ENCODE assay signal across 9 cellular contexts in the genomic region with DNA sequence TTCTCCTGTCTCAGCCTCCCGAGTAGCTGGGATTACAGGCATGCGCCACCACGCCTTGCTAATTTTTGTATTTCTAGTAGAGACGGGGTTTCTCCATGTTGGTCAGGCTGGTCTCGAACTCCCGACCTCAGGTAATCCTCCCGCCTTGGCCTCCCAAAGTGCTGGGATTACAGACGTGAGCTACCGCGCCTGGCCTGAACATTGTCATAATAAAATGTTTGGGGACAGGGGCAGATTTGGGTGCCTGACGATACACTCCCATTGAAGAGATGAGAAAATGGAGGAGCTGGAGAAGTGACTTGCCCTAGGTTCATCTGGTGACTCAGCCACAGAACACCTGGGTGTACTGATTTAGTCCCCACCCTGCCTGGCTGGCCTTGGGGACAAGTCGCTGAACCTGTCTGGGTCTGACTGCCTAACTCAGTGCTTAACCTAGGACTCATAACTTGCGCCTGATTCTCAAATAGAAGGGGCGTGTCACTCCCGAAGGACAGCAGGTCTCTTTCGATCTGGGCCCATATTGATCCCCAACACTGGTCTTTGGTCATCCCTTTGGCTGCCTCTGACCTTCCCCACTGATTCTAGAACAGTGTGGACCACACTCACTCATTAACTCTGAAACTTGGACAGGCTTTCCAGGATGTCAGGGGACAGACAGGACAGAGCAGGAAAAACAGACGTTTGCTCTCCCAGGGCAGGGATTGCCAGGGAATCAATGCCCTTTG. TPM values are rescaled to one million over a fixed set of nuclear protein-coding genes. Genes with fewer than 3 reads are reported as not detected.
A peak's percentile ranks its signal among the peaks of the same experiment; 100 is the strongest.
DNase-seq lines count a peak whose midpoint lies in the region; ATAC-seq and TF ChIP-seq lines count a peak whose summit lies in the region.
"Had no signal": no experiment of that assay in that cellular context is flagged by ENCODE, and none has a peak within 500 bp of the region (broad histone marks: within the 10 kb centered on the region; RNA-seq: fewer than 3 reads in every experiment).

No MANE protein-coding gene starts in this region.

- no peaks in the 10 kb centered on the region for H3K9me3 Mint-ChIP-seq in natural killer cell

- H4K20me1 ChIP-seq in BLaER1 treated with 17β-estradiol and CSF1 and Interleukin-3, amounts not matched to agents 10 nM and 100 nM, result no peaks in the 10 kb centered on the region
- H4K20me1 ChIP-seq in Loucy (ENCODE audit: insufficient read depth, low read length, poor library complexity, severe bottlenecking), result no peaks in the 10 kb centered on the region

- H3K4me3 Mint-ChIP-seq in natural killer cell, result peak overlapping the region; percentile 93

- no peak for DNase-seq in natural killer cell
- no peak for DNase-seq in NK-92 (lab: John Stamatoyannopoulos, UW; ENCODE audit: unreplicated experiment)
- DNase-seq in stimulated activated CD4-positive, alpha-beta T cell treated with anti-CD3 and anti-CD28 coated beads, Interleukin-4, amount 100 ng/mL, for 1 hour, result no peak
- DNase-seq in NCI-H2107 treated with DMSO at 0.1 percent for 48 hours (lab: John Stamatoyannopoulos, UW; ENCODE audit: unreplicated experiment), result no peak
- DNase-seq in NCI-H2171 (lab: John Stamatoyannopoulos, UW), result no peak
- DNase-seq: NCI-H2029 had no signal

- peaks cover 0 to 10% (median 0%) of the 10 kb centered on the region in 11 experiments; a peak in 3 of 22 replicates for H3K27me3 ChIP-seq in BLaER1 treated with 17β-estradiol and CSF1 and Interleukin-3, amounts not matched to agents 10 nM and 100 nM
- no peaks in the 10 kb centered on the region for H3K27me3 ChIP-seq in Loucy (ENCODE audit: insufficient read depth, low read length, poor library complexity, severe bottlenecking)
- H3K27me3 ChIP-seq in duodenal mucosa (ENCODE audit: control insufficient read depth in 1 of 2, insufficient read depth in 2 of 2, low read length in 2 of 2), result no peaks in the 10 kb centered on the region

- no peaks in the 10 kb centered on the region for H3K36me3 Mint-ChIP-seq in natural killer cell

- no peak for TF ChIP-seq CTCF in Loucy (conservative IDR thresholded peaks at IDR 0.05; ENCODE audit: low read length)
- TF ChIP-seq CTCF in natural killer cell (IDR thresholded peaks at IDR 0.05), result no peak

- H3K27ac Mint-ChIP-seq in natural killer cell, result peak overlapping the region; percentile 92 to 94

- no peak overlapping the region for H2AFZ ChIP-seq in Loucy (ENCODE audit: low read length)

- H3K4me2 ChIP-seq in BLaER1 treated with 17β-estradiol and CSF1 and Interleukin-3, amounts not matched to agents 10 nM and 100 nM, result peak overlapping the region; percentile 64 to 93 (median 81)
- peak overlapping the region; percentile 89 for H3K4me2 ChIP-seq in Loucy (ENCODE audit: low read depth, low read length, poor library complexity, severe bottlenecking)

- H3K9ac ChIP-seq in BLaER1 treated with 17β-estradiol and CSF1 and Interleukin-3, amounts not matched to agents 10 nM and 100 nM, result peak overlapping the region; percentile 77 to 89 (median 81)
- peak overlapping the region; percentile 93 for H3K9ac ChIP-seq in Loucy (ENCODE audit: low read depth, low read length, poor library complexity, severe bottlenecking)
- peak overlapping the region; percentile 68 to 78 for H3K9ac ChIP-seq in duodenal mucosa (ENCODE audit: low read depth in 1 of 2, low read length in 2 of 2)

- peaks cover 22 to 26% of the 10 kb centered on the region in 2 donors for H3K4me1 Mint-ChIP-seq in natural killer cell

- H3K79me2 ChIP-seq in Loucy (ENCODE audit: insufficient read depth, low read length), result no peaks in the 10 kb centered on the region

- peaks cover 3% of the 10 kb centered on the region; the same call in 1 of the 2 replicates for H3F3A ChIP-seq in Loucy (ENCODE audit: low read depth)

- H3K9me3 ChIP-seq in BLaER1 treated with 17β-estradiol and CSF1 and Interleukin-3, amounts not matched to agents 10 nM and 100 nM (replicated peaks in 1 of 11), result no peaks in the 10 kb centered on the region
- H3K9me3 ChIP-seq in Loucy (ENCODE audit: insufficient read depth, low read depth, low read length), result no peaks in the 10 kb centered on the region
- no peaks in the 10 kb centered on the region for H3K9me3 ChIP-seq in duodenal mucosa (ENCODE audit: control insufficient read depth in 1 of 2, low read length in 2 of 2)

- H3K4me1 ChIP-seq in BLaER1 treated with 17β-estradiol and CSF1 and Interleukin-3, amounts not matched to agents 10 nM and 100 nM, result peaks cover 4 to 53% (median 27%) of the 10 kb centered on the region in 10 experiments
- H3K4me1 ChIP-seq in Loucy (ENCODE audit: insufficient read depth, low read length, poor library complexity, severe bottlenecking) (peaks cover 12% of the 10 kb centered on the region), duodenal mucosa (ENCODE audit: control insufficient read depth in 1 of 2, insufficient read depth in 2 of 2, low read length in 2 of 2) (peaks cover 3 to 4% of the 10 kb centered on the region in 2 donors)

- H3K36me3 ChIP-seq in BLaER1 treated with 17β-estradiol and CSF1 and Interleukin-3, amounts not matched to agents 10 nM and 100 nM, result no peaks in the 10 kb centered on the region
- no peaks in the 10 kb centered on the region for H3K36me3 ChIP-seq in Loucy (ENCODE audit: insufficient read depth, low read length)
- no peaks in the 10 kb centered on the region for H3K36me3 ChIP-seq in duodenal mucosa (ENCODE audit: control insufficient read depth in 1 of 2, insufficient read depth in 2 of 2, low read length in 2 of 2)

- no peaks in the 10 kb centered on the region for H3K27me3 Mint-ChIP-seq in natural killer cell (ENCODE audit: low read depth in 2 of 2)

- peak overlapping the region; percentile 59 to 75 (median 66) for H3K4me3 ChIP-seq in BLaER1 treated with 17β-estradiol and CSF1 and Interleukin-3, amounts not matched to agents 10 nM and 100 nM
- H3K4me3 ChIP-seq in Loucy (ENCODE audit: low read length, poor library complexity, severe bottlenecking), result peak overlapping the region; percentile 97
- H3K4me3 ChIP-seq in duodenal mucosa (ENCODE audit: low read depth in 1 of 2, low read length in 2 of 2), result peak overlapping the region; percentile 87 to 89

- intact Hi-C loops in natural killer cell (cut with micrococcal nuclease), result loop anchor here (2.0 kb wide), 1 partner anchor 61 kb away; no protein-coding TSS in a partner anchor

- no peaks in the 10 kb centered on the region for H3K9me2 ChIP-seq in Loucy (replicated peaks; ENCODE audit: low read depth, low read length)

- peak overlapping the region in 10 of 11 experiments; percentile 63 to 88 (median 79); a peak in 19 of 22 replicates for H3K27ac ChIP-seq in BLaER1 treated with 17β-estradiol and CSF1 and Interleukin-3, amounts not matched to agents 10 nM and 100 nM
- H3K27ac ChIP-seq in duodenal mucosa (ENCODE audit: low read depth, low read length), result peak overlapping the region; percentile 83

- ATAC-seq in natural killer cell, result no peak

RNA-seq across cellular contexts. Expression of a gene that starts 7.6 kb away (rescaled TPM):
- 10 to 100 TPM; 31.9 to 37.4 (median 34.1) TPM for total RNA-seq in natural killer cell

RNA-seq across cellular contexts. Expression of a gene that starts 28.4 kb away (rescaled TPM):
- 1 to 10 TPM; 1.5 to 2.0 (median 1.5) TPM for total RNA-seq in natural killer cell
